In genomic region chr6:106273087-106273486, GRCh38 we compare ENCODE assay signal across 14 cellular contexts. TPM values are rescaled to one million over a fixed set of nuclear protein-coding genes. Genes with fewer than 3 reads are reported as not detected.
DNase-seq lines count a peak whose midpoint lies in the region; ATAC-seq, FAIRE-seq and TF ChIP-seq lines count a peak whose summit lies in the region.
"Had no signal": no experiment of that assay in that cellular context is flagged by ENCODE, and none has a peak within 500 bp of the region (broad histone marks: within the 10 kb centered on the region; RNA-seq: fewer than 3 reads in every experiment).

No MANE protein-coding gene starts in this region.

- no peak overlapping the region for H4K5ac ChIP-seq in H9 (ENCODE audit: insufficient read length, low read depth, low read length)

- H3K23me2 ChIP-seq in H9 (ENCODE audit: insufficient read length, low read depth, low read length, poor library complexity, severe bottlenecking): no peaks in the 10 kb centered on the region

- WGBS in H9 (ENCODE audit: extremely low coverage, insufficient read length, low lambda C conversion rate): no CpG with 5 or more reads among the region's 1 CpG

- no peak overlapping the region for H2AFZ ChIP-seq in H9 (ENCODE audit: low read length)

- no peaks in the 10 kb centered on the region for H3K9me2 ChIP-seq in DOHH2 (replicated peaks; ENCODE audit: control insufficient read depth, low read length)

- no peak overlapping the region for H4K91ac ChIP-seq in H9 (ENCODE audit: insufficient read length, low read depth, low read length)

- no peak overlapping the region for H3T11ph ChIP-seq in H9 (ENCODE audit: low read length)

- no peaks in the 10 kb centered on the region for H3F3A ChIP-seq in DOHH2 (ENCODE audit: control insufficient read depth, insufficient read depth)

- H3K9me3 ChIP-seq in DOHH2 (ENCODE audit: control insufficient read depth, insufficient read depth, low read length) (no peaks in the 10 kb centered on the region; the same call in 1 of the 2 replicates), H9 (ENCODE audit: control insufficient read depth, low read depth, low read length) (no peaks in the 10 kb centered on the region)

- H3K4me3 ChIP-seq in DOHH2 (ENCODE audit: low read length): no peak overlapping the region

- H3K23ac ChIP-seq in H9 (ENCODE audit: insufficient read length, low read depth, low read length): no peak overlapping the region

- no peak overlapping the region for H2BK15ac ChIP-seq in H9 (ENCODE audit: low read depth, low read length)

- no peak overlapping the region for H2BK12ac ChIP-seq in H9 (ENCODE audit: insufficient read length, low read depth, low read length)

- H2BK5ac ChIP-seq in H9 (ENCODE audit: insufficient read length, low read length): no peak overlapping the region

- H3K4me2 ChIP-seq in DOHH2 (ENCODE audit: low read length) (peak overlapping the region; percentile 12), H9 (ENCODE audit: insufficient read depth, insufficient read length, low read length) (no peak overlapping the region)

- no peak overlapping the region for H3K4ac ChIP-seq in H9 (ENCODE audit: low read depth, low read length)

- H3K56ac ChIP-seq in H9 (ENCODE audit: insufficient read length, low read depth, low read length): no peak overlapping the region

- ATAC-seq in GM18858 (IDR thresholded peaks at IDR 0.05; ENCODE audit: unreplicated experiment) (peak; percentile 76), HG03469 (IDR thresholded peaks at IDR 0.05; ENCODE audit: unreplicated experiment) (peak; percentile 59)
- ATAC-seq in stimulated activated memory B cell treated with anti-CD40 and anti-IgM and Interleukin-4, amounts not matched to agents 10 μg/mL and 1 μg/mL and 100 μg/mL, for 72 hours: no peak
- ATAC-seq: foreskin keratinocyte; naive thymus-derived CD8-positive, alpha-beta T cell; Panc1 had no signal

- no peak overlapping the region for H3K4me3 Mint-ChIP-seq in H9
- H3K4me3 Mint-ChIP-seq in HFFc6: no peak overlapping the region
- no peak overlapping the region for H3K4me3 Mint-ChIP-seq in stimulated activated memory B cell treated with anti-CD40 and anti-IgM and Interleukin-4, amounts not matched to agents 10 μg/mL and 1 μg/mL and 100 μg/mL, for 72 hours
- H3K4me3 Mint-ChIP-seq: naive thymus-derived CD8-positive, alpha-beta T cell had no signal

- H3K4me1 Mint-ChIP-seq in H9 (peaks cover 4% of the 10 kb centered on the region in 2 experiments), HFFc6 (ENCODE audit: low read depth) (peaks cover 15% of the 10 kb centered on the region)
- H3K4me1 Mint-ChIP-seq in stimulated activated memory B cell treated with anti-CD40 and anti-IgM and Interleukin-4, amounts not matched to agents 10 μg/mL and 1 μg/mL and 100 μg/mL, for 72 hours: peaks cover 6% of the 10 kb centered on the region

- no peak overlapping the region for H3K14ac ChIP-seq in H9 (ENCODE audit: insufficient read depth, low read length)

- H3K18ac ChIP-seq in H9 (ENCODE audit: insufficient read length, low read depth, low read length): no peak overlapping the region

- H3K9ac ChIP-seq in H9 (ENCODE audit: extremely low read depth, insufficient read length, low read length): no peak overlapping the region

- H3K4me1 ChIP-seq in DOHH2 (ENCODE audit: control insufficient read depth, low read length): peaks cover 13% of the 10 kb centered on the region
- H3K4me1 ChIP-seq in H9 (ENCODE audit: insufficient read depth, low read length): no peaks in the 10 kb centered on the region

- H4K20me1 ChIP-seq in DOHH2 (ENCODE audit: control insufficient read depth, insufficient read depth, low read depth, low read length): no peaks in the 10 kb centered on the region
- H4K20me1 ChIP-seq in H9 (ENCODE audit: control insufficient read depth, insufficient read depth, insufficient read length): no peaks in the 10 kb centered on the region

- H3K27me3 Mint-ChIP-seq in H9 (ENCODE audit: low read depth): no peaks in the 10 kb centered on the region
- no peaks in the 10 kb centered on the region for H3K27me3 Mint-ChIP-seq in HFFc6 (ENCODE audit: insufficient read depth)
- no peaks in the 10 kb centered on the region for H3K27me3 Mint-ChIP-seq in stimulated activated memory B cell treated with anti-CD40 and anti-IgM and Interleukin-4, amounts not matched to agents 10 μg/mL and 1 μg/mL and 100 μg/mL, for 72 hours
- H3K27me3 Mint-ChIP-seq: naive thymus-derived CD8-positive, alpha-beta T cell had no signal

- H3K79me1 ChIP-seq in H9 (ENCODE audit: insufficient read depth, low read depth, low read length, poor library complexity, severe bottlenecking): peaks cover 3% of the 10 kb centered on the region

- no peak for TF ChIP-seq CTCF in DOHH2 (IDR thresholded peaks at IDR 0.05; ENCODE audit: low read depth, low read length, poor library complexity, severe bottlenecking)
- no peak; the same call in 2 of the 3 replicates for TF ChIP-seq CTCF in H9 (conservative IDR thresholded peaks at IDR 0.05)
- no peak for TF ChIP-seq CTCF in HFFc6 (IDR thresholded peaks at IDR 0.05)

- FAIRE-seq in GM12892 (lab: Jason Lieb, UNC): no peak

- no peak overlapping the region for H2BK120ac ChIP-seq in H9 (ENCODE audit: low read depth, low read length, poor library complexity, severe bottlenecking)

- no peak for TF ChIP-seq POLR2A in GM12892 (IDR thresholded peaks at IDR 0.05; ENCODE audit: low read depth, low read length)

- H3K36me3 ChIP-seq in DOHH2 (ENCODE audit: control insufficient read depth, low read length): peaks cover 16% of the 10 kb centered on the region

- H2AK5ac ChIP-seq in H9 (ENCODE audit: insufficient read length, low read length): no peak overlapping the region

- H3K36me3 Mint-ChIP-seq in H9 (ENCODE audit: insufficient read depth in 1 of 3, low read depth in 3 of 3) (peaks cover 7 to 15% (median 12%) of the 10 kb centered on the region in 3 experiments), HFFc6 (ENCODE audit: low read depth) (peaks cover 13% of the 10 kb centered on the region)
- peaks cover 15% of the 10 kb centered on the region for H3K36me3 Mint-ChIP-seq in stimulated activated memory B cell treated with anti-CD40 and anti-IgM and Interleukin-4, amounts not matched to agents 10 μg/mL and 1 μg/mL and 100 μg/mL, for 72 hours

- H3K27ac Mint-ChIP-seq in H9 (peak overlapping the region in 2 of 3 experiments; percentile 32 to 34; a peak in 1 of 7 replicates), HFFc6 (no peak overlapping the region)
- H3K27ac Mint-ChIP-seq in stimulated activated memory B cell treated with anti-CD40 and anti-IgM and Interleukin-4, amounts not matched to agents 10 μg/mL and 1 μg/mL and 100 μg/mL, for 72 hours: no peak overlapping the region

- DNase-seq in H9: no peak
- no peak for DNase-seq in T1000 (lab: John Stamatoyannopoulos, UW)
- DNase-seq in HFFc6: no peak
- no peak for DNase-seq in GM12892 (ENCODE audit: insufficient read length)
- DNase-seq: activated CD8-positive, alpha-beta memory T cell treated with anti-CD3 and anti-CD28 coated beads, Interleukin-2, amount 50 U/mL, for 4 hours; anterior cingulate cortex; foreskin keratinocyte; naive thymus-derived CD8-positive, alpha-beta T cell; NCI-H2171 treated with DMSO at 0.1 percent for 48 hours had no signal

- peaks cover 46% of the 10 kb centered on the region for H3K79me2 ChIP-seq in DOHH2 (ENCODE audit: control insufficient read depth, low read length)
- H3K79me2 ChIP-seq in H9 (ENCODE audit: insufficient read depth, low read length): peaks cover 2% of the 10 kb centered on the region; the same call in 1 of the 2 replicates

- H2BK20ac ChIP-seq in H9 (ENCODE audit: low read depth, low read length, poor library complexity, severe bottlenecking): no peak overlapping the region

- no peak overlapping the region for H3K27ac ChIP-seq in DOHH2 (ENCODE audit: low read depth, low read length)
- H3K27ac ChIP-seq in H9 (ENCODE audit: insufficient read length, low read depth, low read length): no peak overlapping the region
- H3K27ac ChIP-seq: foreskin keratinocyte had no signal

- peaks cover 4 to 6% of the 10 kb centered on the region in 2 experiments for H3K9me3 Mint-ChIP-seq in H9
- peaks cover 6% of the 10 kb centered on the region for H3K9me3 Mint-ChIP-seq in HFFc6
- H3K9me3 Mint-ChIP-seq in stimulated activated memory B cell treated with anti-CD40 and anti-IgM and Interleukin-4, amounts not matched to agents 10 μg/mL and 1 μg/mL and 100 μg/mL, for 72 hours: peaks cover 3% of the 10 kb centered on the region

- no peaks in the 10 kb centered on the region for H3K27me3 ChIP-seq in DOHH2 (ENCODE audit: control insufficient read depth, low read length)
- no peaks in the 10 kb centered on the region for H3K27me3 ChIP-seq in H9 (ENCODE audit: insufficient read depth, low read length)
- H3K27me3 ChIP-seq: foreskin keratinocyte had no signal

- no peak overlapping the region for H4K8ac ChIP-seq in H9 (replicated peaks; ENCODE audit: insufficient read length, low read depth, low read length)

RNA-seq across cellular contexts. Expression of gene ATG5, which starts 52.5 kb away (rescaled TPM):
- total RNA-seq in H9 (2021): 36.7 and 37.2 TPM in 2 replicates
- 10 to 100 TPM; 19.4 to 24.8 (median 21.5) TPM for total RNA-seq in HFFc6 (2021; fragmentation: NEBNext Ultra II Directional; extraction: Animal tissue kit (Norgen Biotek cat#: 25700))
- polyA plus RNA-seq in GM12892 (2012; ENCODE audit: missing spikeins): 20.4 TPM

Comparison
In these comparisons a context has a peak if more than half of its experiments do, and no peak if none do; other contexts are left out.
1. H3K27ac Mint-ChIP-seq: peak in H9 (2 of 3); none in HFFc6 (single experiment) and stimulated activated memory B cell treated with anti-CD40 and anti-IgM and Interleukin-4, amounts not matched to agents 10 μg/mL and 1 μg/mL and 100 μg/mL, for 72 hours (single experiment).